Comparison of ENCODE assay signal across 1 cellular context in genomic region chr9:130864541-130864940, GRCh38.
TF ChIP-seq lines count a peak whose summit lies in the region.

No MANE protein-coding gene starts in this region.

TF ChIP-seq in K562, 482 proteins besides CTCF, POLR2A, EP300 and RAD21:
- TF ChIP-seq FUS (optimal IDR thresholded peaks at IDR 0.05; ENCODE audit: low read depth, low read length) (no peak), TGIF2 (CRISPR knock-in tag; IDR thresholded peaks at IDR 0.05) (no peak), LCOR (CRISPR knock-in tag; IDR thresholded peaks at IDR 0.05) (no peak), MEF2D (tag; conservative IDR thresholded peaks at IDR 0.05; ENCODE audit: low read depth) (no peak), E2F1 (CRISPR knock-in tag; IDR thresholded peaks at IDR 0.05) (0 out of 2 replicates have a peak, but pooled peaks have one; percentile 18), ESRRB (CRISPR knock-in tag; IDR thresholded peaks at IDR 0.05; ENCODE audit: borderline replicate concordance) (no peak), ZNF23 (CRISPR knock-in tag; IDR thresholded peaks at IDR 0.05) (no peak), RBM15 (IDR thresholded peaks at IDR 0.05; ENCODE audit: insufficient read depth, low read length) (no peak)
